Comparison of ENCODE assay signal across 6 cellular contexts in genomic region chr3:40477671-40478070, GRCh38. TPM values are rescaled to one million over a fixed set of nuclear protein-coding genes. Genes with fewer than 3 reads are reported as not detected.
DNase-seq lines count a peak whose midpoint lies in the region; ATAC-seq and TF ChIP-seq lines count a peak whose summit lies in the region.

No MANE protein-coding gene starts in this region.

- H3K27me3 ChIP-seq in HCT116 (ENCODE audit: insufficient read depth, low read length) (no peaks in the 10 kb centered on the region), body of pancreas (no peaks in the 10 kb centered on the region)

- POLR2A ChIA-PET in HCT116 (lab: Charles Lee): interaction anchor here (1.2 to 1.5 kb wide), 3 partner anchors 14 to 28 kb away, joined by 4 to 9 read pairs (median 7); partner anchors contain the start of genes RPL14 and ZNF620

- ATAC-seq in HCT116 (peak; percentile 30), body of pancreas (no peak)
- no peak for ATAC-seq in natural killer cell treated with Interleukin-12 subunit alpha and Interleukin-12 subunit beta and Interleukin-15 and Interleukin-18, amount 100 ng/mL, for 72 hours

- no peaks in the 10 kb centered on the region for H3K79me2 ChIP-seq in HCT116 (ENCODE audit: insufficient read depth, low read length)

- intact Hi-C loops in HCT116 (cut with micrococcal nuclease): loop anchor here (2.0 kb wide), 1 partner anchor 27 kb away; no protein-coding TSS in a partner anchor
- intact Hi-C loops in body of pancreas (cut with DNase I): no loop called here

- CTCF ChIA-PET in HCT116 (lab: Charles Lee): no interaction called here

- no peaks in the 10 kb centered on the region for H3K27me3 Mint-ChIP-seq in natural killer cell treated with Interleukin-12 subunit alpha and Interleukin-12 subunit beta and Interleukin-15 and Interleukin-18, amount 100 ng/mL, for 72 hours

- RAD21 ChIA-PET in HCT116 (lab: Charles Lee; ENCODE audit: low non-redundant PET in 1 of 2, low total read pairs in 2 of 2, uncharacterized antibody in 2 of 2, unreplicated experiment in 2 of 2): no interaction called here

- peak overlapping the region; percentile 15; the same call in 1 of the 2 replicates for H3K27ac ChIP-seq in HCT116 (ENCODE audit: low read depth, low read length)
- H3K27ac ChIP-seq in body of pancreas: peak overlapping the region in 1 of 4 donors; percentile 59

- no peaks in the 10 kb centered on the region for H3K9me3 Mint-ChIP-seq in natural killer cell treated with Interleukin-12 subunit alpha and Interleukin-12 subunit beta and Interleukin-15 and Interleukin-18, amount 100 ng/mL, for 72 hours

- H3K36me3 ChIP-seq in HCT116 (ENCODE audit: control insufficient read depth in 1 of 2, insufficient read depth in 2 of 2, low read length in 2 of 2) (no peaks in the 10 kb centered on the region), body of pancreas (replicated peaks in 1 of 2; ENCODE audit: insufficient read depth in 1 of 2, low read depth in 2 of 2) (peaks cover 0 to 4% of the 10 kb centered on the region in 2 donors)

- H3K4me2 ChIP-seq in HCT116 (ENCODE audit: low read length): peak overlapping the region; percentile 76

- H3K36me3 Mint-ChIP-seq in natural killer cell treated with Interleukin-12 subunit alpha and Interleukin-12 subunit beta and Interleukin-15 and Interleukin-18, amount 100 ng/mL, for 72 hours: peaks cover 6% of the 10 kb centered on the region

- H3K4me3 ChIP-seq in HCT116 (replicated peaks in 1 of 2; ENCODE audit: low read depth in 1 of 2, low read length in 2 of 2) (peak overlapping the region; percentile 79 to 85), body of pancreas (peak overlapping the region; percentile 24 to 59)

- 38 to 40% methylated on average over 4 of the region's 4 CpGs for WGBS in body of pancreas, 2 donors

- in situ Hi-C loops in GM13977 (cut with MboI; ENCODE audit: low pct_unique_long_range_greater_than_20kb, low sequenced_read_pairs, unreplicated experiment): no loop called here

- peak overlapping the region; percentile 93 for H3K4me3 Mint-ChIP-seq in natural killer cell treated with Interleukin-12 subunit alpha and Interleukin-12 subunit beta and Interleukin-15 and Interleukin-18, amount 100 ng/mL, for 72 hours

- H3K4me1 Mint-ChIP-seq in natural killer cell treated with Interleukin-12 subunit alpha and Interleukin-12 subunit beta and Interleukin-15 and Interleukin-18, amount 100 ng/mL, for 72 hours (ENCODE audit: low read depth in 2 of 2): peaks cover 28 to 34% of the 10 kb centered on the region in 2 donors

- TF ChIP-seq POLR2A in HCT116 (IDR thresholded peaks at IDR 0.05; ENCODE audit: borderline replicate concordance, extremely low read depth, insufficient read depth, insufficient read length) (no peak), body of pancreas (IDR thresholded peaks at IDR 0.05) (no peak)

- peak overlapping the region; percentile 94 for H2AFZ ChIP-seq in HCT116 (ENCODE audit: low read depth, low read length, poor library complexity, severe bottlenecking)

- H3K9ac ChIP-seq in HCT116 (ENCODE audit: low read length): peak overlapping the region; percentile 81

- H3K27ac Mint-ChIP-seq in natural killer cell treated with Interleukin-12 subunit alpha and Interleukin-12 subunit beta and Interleukin-15 and Interleukin-18, amount 100 ng/mL, for 72 hours: peak overlapping the region; percentile 90 to 99

- DNase-seq in HCT116 (ENCODE audit: low read depth, low spot score) (no peak), body of pancreas (no peak), iPS-NIHi11 (ENCODE audit: low spot score) (no peak), GM13977 (ENCODE audit: low spot score) (no peak)
- no peak for DNase-seq in natural killer cell treated with Interleukin-12 subunit alpha and Interleukin-12 subunit beta and Interleukin-15 and Interleukin-18, amount 100 ng/mL, for 72 hours (ENCODE audit: low spot score)
- DNase-seq in activated CD8-positive, alpha-beta memory T cell treated with anti-CD3 and anti-CD28 coated beads, Interleukin-2, amount 50 U/mL, for 4 hours: no peak

- peaks cover 7 to 12% of the 10 kb centered on the region in 2 experiments; a peak in 3 of 4 replicates for H3K4me1 ChIP-seq in HCT116 (ENCODE audit: control insufficient read depth in 1 of 2, insufficient read depth in 2 of 2, low read length in 2 of 2)
- H3K4me1 ChIP-seq in body of pancreas: peaks cover 11% of the 10 kb centered on the region

- no TSS peak for BruUV-seq in HCT116 (replicated peaks; lab: Mats Ljungman, UMichigan)

- H4K20me1 ChIP-seq in HCT116 (ENCODE audit: insufficient read depth): no peaks in the 10 kb centered on the region

- no peak for TF ChIP-seq RAD21 in HCT116 (IDR thresholded peaks at IDR 0.05; ENCODE audit: low read depth)

- no peaks in the 10 kb centered on the region for H3K9me3 ChIP-seq in HCT116 (ENCODE audit: control insufficient read depth in 1 of 2, insufficient read depth in 1 of 2, low read depth in 1 of 2, low read length in 2 of 2)
- H3K9me3 ChIP-seq in body of pancreas: no peaks in the 10 kb centered on the region

- TF ChIP-seq CTCF in HCT116 (IDR thresholded peaks at IDR 0.05 in 2 of 3, conservative IDR thresholded peaks at IDR 0.05 in 1 of 3; ENCODE audit: borderline replicate concordance in 1 of 3, insufficient read depth in 1 of 3, low read depth in 2 of 3, low read length in 2 of 3): no peak
- no peak for TF ChIP-seq CTCF in body of pancreas (IDR thresholded peaks at IDR 0.05)
- no peak for TF ChIP-seq CTCF in GM13977 (IDR thresholded peaks at IDR 0.05; ENCODE audit: extremely low read depth, insufficient read depth, missing control alignments)

- no peaks in the 10 kb centered on the region for H3K9me2 ChIP-seq in HCT116 (ENCODE audit: insufficient read depth)

TF ChIP-seq in HCT116, 20 proteins besides CTCF, POLR2A, EP300 and RAD21:
- TF ChIP-seq CBX3 (IDR thresholded peaks at IDR 0.05; ENCODE audit: low read depth) (0 out of 2 replicates have a peak, but pooled peaks have one; percentile 16), EGR1 (IDR thresholded peaks at IDR 0.05; ENCODE audit: low read depth) (no peak)

RNA-seq across cellular contexts. Expression of gene ZNF619, which starts 0.7 kb away (rescaled TPM):
- total RNA-seq in HCT116 (2021; ENCODE audit: unreplicated experiment) (7.3 TPM), body of pancreas (1 to 10 TPM; 3.0 to 3.9 TPM)
- polyA plus RNA-seq in HCT116 (2012): 2.7 and 3.1 TPM in 2 replicates
- 10 to 100 TPM in 1 of 2 donors, 1 to 10 TPM in 1; 7.5 to 12.6 TPM for total RNA-seq in natural killer cell treated with Interleukin-12 subunit alpha and Interleukin-12 subunit beta and Interleukin-15 and Interleukin-18, amount 100 ng/mL, for 72 hours

RNA-seq across cellular contexts. Expression of gene RPL14, which starts 20.5 kb away (rescaled TPM):
- total RNA-seq in HCT116 (2021; ENCODE audit: unreplicated experiment): 2,938 TPM
- 1,265 and 1,358 TPM in 2 replicates for polyA plus RNA-seq in HCT116 (2012)
- total RNA-seq in body of pancreas: 100 to 1,000 TPM; 176 to 279 TPM
- 1,000 to 10,000 TPM; 1,149 to 1,386 TPM for total RNA-seq in natural killer cell treated with Interleukin-12 subunit alpha and Interleukin-12 subunit beta and Interleukin-15 and Interleukin-18, amount 100 ng/mL, for 72 hours

RNA-seq across cellular contexts. Expression of gene ZNF620, which starts 28.2 kb away (rescaled TPM):
- total RNA-seq in HCT116 (2021; ENCODE audit: unreplicated experiment): 10.2 TPM
- polyA plus RNA-seq in HCT116 (2012): 2.8 and 4.1 TPM in 2 replicates
- 1 to 10 TPM; 2.6 to 6.9 TPM for total RNA-seq in body of pancreas
- 1 to 10 TPM; 4.6 to 6.2 TPM for total RNA-seq in natural killer cell treated with Interleukin-12 subunit alpha and Interleukin-12 subunit beta and Interleukin-15 and Interleukin-18, amount 100 ng/mL, for 72 hours

RNA-seq across cellular contexts. Expression of gene ZNF621, which starts 47.1 kb away (rescaled TPM):
- total RNA-seq in HCT116 (2021; ENCODE audit: unreplicated experiment) (23.5 TPM), body of pancreas (10 to 100 TPM; 13.2 to 14.0 TPM)
- polyA plus RNA-seq in HCT116 (2012): 8.8 and 12.8 TPM in 2 replicates
- total RNA-seq in natural killer cell treated with Interleukin-12 subunit alpha and Interleukin-12 subunit beta and Interleukin-15 and Interleukin-18, amount 100 ng/mL, for 72 hours: 10 to 100 TPM; 23.7 to 27.5 TPM

Comparison
In these comparisons a context has a peak if more than half of its experiments do, and no peak if none do; other contexts are left out.
1. RNA of gene RPL14, which starts 20.5 kb away (total RNA-seq): 2,938 TPM in HCT116 (single experiment) and 1,149 to 1,386 TPM in natural killer cell treated with Interleukin-12 subunit alpha and Interleukin-12 subunit beta and Interleukin-15 and Interleukin-18, amount 100 ng/mL, for 72 hours; 176 to 279 TPM in body of pancreas; every median in the first group is over 4 times any median in the second.